ENCODE assay signal across 8 cellular contexts in genomic region chr3:42581709-42582473, GRCh38. TPM values are rescaled to one million over a fixed set of nuclear protein-coding genes. Genes with fewer than 3 reads are reported as not detected.
DNase-seq lines count a peak whose midpoint lies in the region; ATAC-seq and TF ChIP-seq lines count a peak whose summit lies in the region.

Gene SEC22C (minus strand): TSS chr3:42581967. CDS start chr3:42569046, 12,921 bp downstream.

- peaks cover 49% of the 10 kb centered on the region for H3K4me1 Mint-ChIP-seq in activated CD8-positive, alpha-beta memory T cell treated with anti-CD3 and anti-CD28 coated beads, Interleukin-2, amount 10 ng/mL, durations not matched to agents 7 days and 5 days

- H3K9me3 Mint-ChIP-seq in activated CD8-positive, alpha-beta memory T cell treated with anti-CD3 and anti-CD28 coated beads, Interleukin-2, amount 10 ng/mL, durations not matched to agents 7 days and 5 days (ENCODE audit: low read depth): no peaks in the 10 kb centered on the region

- H3K4me1 ChIP-seq in endocrine pancreas (ENCODE audit: control insufficient read depth, insufficient read depth, low read length) (peaks cover 16% of the 10 kb centered on the region), mesodermal cell (ENCODE audit: control insufficient read depth, insufficient read depth, low read length, poor library complexity, severe bottlenecking) (peaks cover 4% of the 10 kb centered on the region)

- 0% methylated on average over 47 to 61 of the region's 77 CpGs for WGBS in mesodermal cell (ENCODE audit: insufficient coverage in 2 of 2), 2 experiments

- peaks cover 23% of the 10 kb centered on the region for H3K36me3 Mint-ChIP-seq in activated CD8-positive, alpha-beta memory T cell treated with anti-CD3 and anti-CD28 coated beads, Interleukin-2, amount 10 ng/mL, durations not matched to agents 7 days and 5 days

- peak within 1 kb of the TSS; percentile 83 for H3K27ac ChIP-seq in mesodermal cell (ENCODE audit: low read depth, low read length, severe bottlenecking)

- peak; percentile 87 for DNase-seq in COR-L47 (lab: John Stamatoyannopoulos, UW)
- peak; percentile 98 for DNase-seq in GM20000 (ENCODE audit: low spot score)
- DNase-seq in HT-29 (ENCODE audit: low spot score): peak; percentile 89
- DNase-seq in NOMO-1 treated with dmso at 0.1 percent for 144 hours (lab: John Stamatoyannopoulos, UW; ENCODE audit: unreplicated experiment): peak; percentile 82
- DNase-seq in activated CD8-positive, alpha-beta memory T cell treated with anti-CD3 and anti-CD28 coated beads, Interleukin-2, amount 10 ng/mL, durations not matched to agents 7 days and 5 days: peak; percentile 98
- peak; percentile 91 to 92 for DNase-seq in stimulated activated CD8-positive, alpha-beta memory T cell treated with anti-CD3 and anti-CD28 coated beads, Interleukin-15, amount 100 ng/mL, for 4 hours (ENCODE audit: low read depth in 2 of 2)

- H3K36me3 ChIP-seq in endocrine pancreas (ENCODE audit: control insufficient read depth, insufficient read depth, low read length): no peaks in the 10 kb centered on the region
- peaks cover 14% of the 10 kb centered on the region for H3K36me3 ChIP-seq in mesodermal cell (ENCODE audit: control insufficient read depth, insufficient read depth, low read length)

- CTCF ChIA-PET in activated CD8-positive, alpha-beta memory T cell treated with anti-CD3 and anti-CD28 coated beads, Interleukin-2, amount 10 ng/mL, durations not matched to agents 7 days and 5 days (lab: Charles Lee): interaction anchor here (0.6 to 3.1 kb wide), 12 partner anchors 9 to 170 kb away, joined by 3 to 26 read pairs (median 5); partner anchors contain the start of genes NKTR and SS18L2

- H3K9ac ChIP-seq in endocrine pancreas (ENCODE audit: control insufficient read depth, insufficient read depth, low read length): peak within 1 kb of the TSS; percentile 92

- H3K27ac Mint-ChIP-seq in activated CD8-positive, alpha-beta memory T cell treated with anti-CD3 and anti-CD28 coated beads, Interleukin-2, amount 10 ng/mL, durations not matched to agents 7 days and 5 days: peak within 1 kb of the TSS; percentile 91

- peak; percentile 92 for ATAC-seq in activated CD8-positive, alpha-beta memory T cell treated with anti-CD3 and anti-CD28 coated beads, Interleukin-2, amount 10 ng/mL, durations not matched to agents 7 days and 5 days

- H3K9me3 ChIP-seq in endocrine pancreas (ENCODE audit: control insufficient read depth, low read length) (no peaks in the 10 kb centered on the region), mesodermal cell (ENCODE audit: control insufficient read depth, low read length) (no peaks in the 10 kb centered on the region)

- no peaks in the 10 kb centered on the region for H3K27me3 ChIP-seq in endocrine pancreas (ENCODE audit: control insufficient read depth, insufficient read depth, low read length)

- H3K4me3 ChIP-seq in endocrine pancreas (ENCODE audit: control insufficient read depth, insufficient read depth, low read length) (peak within 1 kb of the TSS; percentile 73), mesodermal cell (ENCODE audit: extremely low read depth, insufficient read depth, low read length, poor library complexity, severe bottlenecking) (peak within 1 kb of the TSS; percentile 71)

- no peaks in the 10 kb centered on the region for H3K27me3 Mint-ChIP-seq in activated CD8-positive, alpha-beta memory T cell treated with anti-CD3 and anti-CD28 coated beads, Interleukin-2, amount 10 ng/mL, durations not matched to agents 7 days and 5 days

- H3K4me3 Mint-ChIP-seq in activated CD8-positive, alpha-beta memory T cell treated with anti-CD3 and anti-CD28 coated beads, Interleukin-2, amount 10 ng/mL, durations not matched to agents 7 days and 5 days: peak within 1 kb of the TSS; percentile 89

- TF ChIP-seq CTCF in GM20000 (IDR thresholded peaks at IDR 0.05; ENCODE audit: extremely low read depth, missing control alignments): no peak

RNA-seq across cellular contexts. Expression of gene SEC22C, which starts in this region (rescaled TPM):
- 12.3 and 12.6 TPM in 2 replicates for total RNA-seq in HT-29 (2014; rRNA removed; shearing (Covaris generic))
- total RNA-seq in activated CD8-positive, alpha-beta memory T cell treated with anti-CD3 and anti-CD28 coated beads, Interleukin-2, amount 10 ng/mL, durations not matched to agents 7 days and 5 days: 10 to 100 TPM; 46.1 to 47.3 TPM
- polyA plus RNA-seq in mesodermal cell (2013, experiment 1 of 2): 40.7 TPM
- 33.1 TPM for polyA plus RNA-seq in mesodermal cell (2013, experiment 2 of 2)

Comparison
In these comparisons a context has a peak if more than half of its experiments do, and no peak if none do; other contexts are left out.
1. Peak in every context shown above with its lines: DNase-seq, ATAC-seq, H3K4me3 ChIP-seq and H3K27ac ChIP-seq.